Comparison of ENCODE assay signal across 1 cellular context in genomic region chr3:47017504-47018268, GRCh38.
TF ChIP-seq lines count a peak whose summit lies in the region.

No MANE protein-coding gene starts in this region.

TF ChIP-seq in HCT116, 20 proteins besides CTCF, POLR2A, EP300 and RAD21 (continued from another document):
- TF ChIP-seq ATF3 (IDR thresholded peaks at IDR 0.05) (no peak), ZFX (IDR thresholded peaks at IDR 0.05) (no peak), EZH2 (IDR thresholded peaks at IDR 0.05) (no peak)
